In the genomic region with DNA sequence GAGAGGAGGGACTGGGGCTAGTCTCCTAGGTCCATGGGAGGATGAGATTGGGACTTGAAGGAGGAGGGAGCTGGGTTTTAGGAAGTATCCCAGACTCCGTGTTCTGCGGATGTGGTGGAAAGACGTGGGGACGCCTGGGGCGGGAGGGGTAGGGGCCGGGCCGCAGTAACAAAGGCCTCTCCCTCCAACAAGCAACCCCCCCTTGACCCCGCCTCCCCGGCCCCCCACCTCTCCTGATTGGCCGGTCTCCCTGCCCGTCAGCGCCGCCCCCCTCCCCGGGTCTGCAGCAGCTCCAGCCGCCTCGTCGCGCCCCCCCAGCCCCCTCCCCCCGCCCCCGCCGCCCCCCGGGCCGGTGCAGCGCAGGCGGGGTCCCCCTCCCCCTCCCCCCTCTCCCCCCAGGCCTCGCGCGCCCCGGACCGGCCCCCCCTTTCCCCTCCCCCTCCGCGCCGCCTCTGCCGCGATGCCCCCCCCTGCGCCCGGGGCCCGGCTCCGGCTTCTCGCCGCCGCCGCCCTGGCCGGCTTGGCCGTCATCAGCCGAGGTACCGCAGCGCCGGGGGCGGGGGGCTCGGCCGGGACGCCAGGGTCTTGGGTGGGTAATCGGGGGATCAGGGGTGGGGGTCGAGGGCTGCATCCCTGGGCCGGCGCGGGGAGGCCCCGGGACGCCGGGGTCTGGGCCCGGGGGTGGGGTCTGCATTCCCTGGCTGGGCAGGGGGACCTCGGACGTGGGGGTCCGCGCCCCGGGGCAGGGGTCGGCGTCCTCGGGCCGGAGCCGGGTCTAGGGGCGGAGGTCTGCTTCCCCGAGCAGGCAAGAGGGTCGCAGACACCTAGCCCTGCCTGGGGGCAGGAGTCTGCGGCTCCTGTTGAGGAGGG, we compare ENCODE assay signal across 1 cellular context.
TF ChIP-seq lines count a peak whose summit lies in the region.

Gene IGLON5 (plus strand): TSS at position 257 of the 870 bp plus-strand sequence. CDS start 204 bp downstream, at position 461.

TF ChIP-seq in SK-N-SH treated with all-trans-retinoic acid at 6 μM for 48 hours, 23 proteins besides CTCF, POLR2A, EP300 and RAD21 (continued from another document):
- no peak for TF ChIP-seq ZNF8 (CRISPR knock-in tag; IDR thresholded peaks at IDR 0.05)
- TF ChIP-seq ARNTL (CRISPR knock-in tag; IDR thresholded peaks at IDR 0.05; ENCODE audit: borderline replicate concordance, low read depth) = no peak
- no peak for TF ChIP-seq BACH2 (CRISPR knock-in tag; IDR thresholded peaks at IDR 0.05; ENCODE audit: borderline replicate concordance)
- no peak for TF ChIP-seq ZNF70 (CRISPR knock-in tag; IDR thresholded peaks at IDR 0.05)
- TF ChIP-seq TCF4 (CRISPR knock-in tag; IDR thresholded peaks at IDR 0.05; ENCODE audit: borderline replicate concordance) = no peak
- TF ChIP-seq TSHZ2 (CRISPR knock-in tag; IDR thresholded peaks at IDR 0.05) = no peak
- TF ChIP-seq, protein P1, sequence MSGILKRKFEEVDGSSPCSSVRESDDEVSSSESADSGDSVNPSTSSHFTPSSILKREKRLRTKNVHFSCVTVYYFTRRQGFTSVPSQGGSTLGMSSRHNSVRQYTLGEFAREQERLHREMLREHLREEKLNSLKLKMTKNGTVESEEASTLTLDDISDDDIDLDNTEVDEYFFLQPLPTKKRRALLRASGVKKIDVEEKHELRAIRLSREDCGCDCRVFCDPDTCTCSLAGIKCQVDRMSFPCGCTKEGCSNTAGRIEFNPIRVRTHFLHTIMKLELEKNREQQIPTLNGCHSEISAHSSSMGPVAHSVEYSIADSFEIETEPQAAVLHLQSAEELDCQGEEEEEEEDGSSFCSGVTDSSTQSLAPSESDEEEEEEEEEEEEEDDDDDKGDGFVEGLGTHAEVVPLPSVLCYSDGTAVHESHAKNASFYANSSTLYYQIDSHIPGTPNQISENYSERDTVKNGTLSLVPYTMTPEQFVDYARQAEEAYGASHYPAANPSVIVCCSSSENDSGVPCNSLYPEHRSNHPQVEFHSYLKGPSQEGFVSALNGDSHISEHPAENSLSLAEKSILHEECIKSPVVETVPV (CRISPR knock-in tag; IDR thresholded peaks at IDR 0.05) = no peak
- TF ChIP-seq OSR1 (CRISPR knock-in tag; IDR thresholded peaks at IDR 0.05) = no peak
TF ChIP-seq in SK-N-SH treated with all-trans-retinoic acid at 6 μM for 48 hours: peak in this region for 0.
